11 cellular contexts compared by ENCODE assay signal in the genomic region with DNA sequence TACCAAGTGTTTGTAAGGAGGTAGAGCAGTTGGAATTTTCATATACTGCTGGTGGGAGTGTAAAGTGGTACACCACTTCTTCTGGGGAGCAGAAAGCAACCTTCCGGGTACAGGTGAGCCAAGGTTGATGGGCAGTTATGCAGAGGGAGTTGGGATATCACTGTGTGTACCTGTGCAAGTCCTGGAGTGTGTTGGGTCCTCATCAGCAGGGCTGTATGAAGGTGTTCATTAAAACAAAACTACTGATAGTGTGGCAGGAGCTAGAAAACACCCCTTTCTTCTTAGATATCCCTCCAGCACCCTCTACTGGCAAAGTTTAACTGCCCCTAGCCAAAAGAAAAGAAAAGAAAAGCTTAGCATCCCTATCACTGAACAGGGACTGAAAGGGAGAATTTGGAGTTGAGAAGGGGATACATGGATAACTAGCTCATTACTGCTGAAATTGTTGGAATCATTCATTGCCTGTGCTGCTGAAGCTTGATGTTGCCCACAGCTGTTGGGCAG. TPM values are rescaled to one million over a fixed set of nuclear protein-coding genes. Genes with fewer than 3 reads are reported as not detected.
DNase-seq lines count a peak whose midpoint lies in the region; ATAC-seq, FAIRE-seq and TF ChIP-seq lines count a peak whose summit lies in the region.
"Had no signal": no experiment of that assay in that cellular context is flagged by ENCODE, and none has a peak within 500 bp of the region (broad histone marks: within the 10 kb centered on the region; RNA-seq: fewer than 3 reads in every experiment).

No MANE protein-coding gene starts in this region.

- no peaks in the 10 kb centered on the region for H3K36me3 ChIP-seq in CD8-positive, alpha-beta memory T cell (ENCODE audit: insufficient read depth, low read length)
- H3K36me3 ChIP-seq in OCI-LY7 (ENCODE audit: insufficient read depth, low read length): peaks cover 18% of the 10 kb centered on the region
- H3K36me3 ChIP-seq in HepG2 (replicated peaks in 1 of 2; ENCODE audit: control insufficient read depth in 1 of 2, insufficient read depth in 2 of 2, low read length in 2 of 2): 0 out of 5 replicates have a peak, but pooled peaks cover 0 to 3% of the 10 kb centered on the region in 2 experiments
- H3K36me3 ChIP-seq in right atrium auricular region: no peaks in the 10 kb centered on the region

- H3K27ac Mint-ChIP-seq in CD8-positive, alpha-beta memory T cell: peak overlapping the region in 5 of 8 donors; percentile 24 to 59 (median 40)
- H3K27ac Mint-ChIP-seq: stimulated activated naive CD8-positive, alpha-beta T cell treated with anti-CD3 and anti-CD28 coated beads, Interleukin-15, Interleukin-2, amounts not matched to agents 100 ng/mL and 50 ng/mL, for 24 hours had no signal

- H3K9me3 Mint-ChIP-seq in CD8-positive, alpha-beta memory T cell: no peaks in the 10 kb centered on the region
- H3K9me3 Mint-ChIP-seq: stimulated activated naive CD8-positive, alpha-beta T cell treated with anti-CD3 and anti-CD28 coated beads, Interleukin-15, Interleukin-2, amounts not matched to agents 100 ng/mL and 50 ng/mL, for 24 hours had no signal

- H3K4me3 Mint-ChIP-seq in CD8-positive, alpha-beta memory T cell: peak overlapping the region in 1 of 7 donors; percentile 33
- H3K4me3 Mint-ChIP-seq: stimulated activated naive CD8-positive, alpha-beta T cell treated with anti-CD3 and anti-CD28 coated beads, Interleukin-15, Interleukin-2, amounts not matched to agents 100 ng/mL and 50 ng/mL, for 24 hours had no signal

- CTCF ChIA-PET in CD8-positive, alpha-beta memory T cell (lab: Charles Lee): interaction anchor here (0.9 to 1.4 kb wide), 3 partner anchors 14 to 81 kb away, joined by 3 to 4 read pairs (median 3); no protein-coding TSS in a partner anchor
- CTCF ChIA-PET in OCI-LY7 (lab: Charles Lee; ENCODE audit: unreplicated experiment) (interaction anchor here (1.0 to 1.8 kb wide), 2 partner anchors 14 to 80 kb away, joined by 6 to 7 read pairs; no protein-coding TSS in a partner anchor), HepG2 (lab: Yijun Ruan, JAX; ENCODE audit: low intra/inter-chr PET ratio, low total read pairs) (interaction anchor here (1.7 kb wide), 1 partner anchor 80 kb away, joined by 8 read pairs; no protein-coding TSS in a partner anchor)

- no peak overlapping the region for H3K27ac ChIP-seq in CD8-positive, alpha-beta memory T cell (ENCODE audit: low read depth, low read length)
- H3K27ac ChIP-seq in OCI-LY7 (ENCODE audit: low read depth, low read length, poor library complexity, severe bottlenecking) (no peak overlapping the region), HepG2 (ENCODE audit: extremely low read length, insufficient read depth, low read length) (no peak overlapping the region), right atrium auricular region (no peak overlapping the region)

- no peak overlapping the region for H3K4me3 ChIP-seq in CD8-positive, alpha-beta memory T cell (ENCODE audit: low read length)
- no peak overlapping the region for H3K4me3 ChIP-seq in OCI-LY7 (ENCODE audit: low read depth, low read length, poor library complexity, severe bottlenecking)
- H3K4me3 ChIP-seq in HepG2 (replicated peaks in 1 of 3; ENCODE audit: insufficient read depth in 1 of 3, low read depth in 2 of 3, low read length in 3 of 3): no peak overlapping the region
- no peak overlapping the region for H3K4me3 ChIP-seq in right atrium auricular region

- H4K20me1 ChIP-seq in OCI-LY7 (ENCODE audit: insufficient read depth, low read length) (peaks cover 34% of the 10 kb centered on the region), HepG2 (ENCODE audit: insufficient read depth, low read length) (peaks cover 71% of the 10 kb centered on the region)

- TF ChIP-seq EP300 in HepG2 (IDR thresholded peaks at IDR 0.05; ENCODE audit: low read depth in 2 of 2, low read length in 2 of 2) (no peak), HepG2 (CRISPR knock-in tag; IDR thresholded peaks at IDR 0.05; ENCODE audit: borderline replicate concordance) (no peak)

- H3K79me2 ChIP-seq in OCI-LY7 (ENCODE audit: insufficient read depth, low read depth, low read length): peaks cover 100% of the 10 kb centered on the region
- peaks cover 99% of the 10 kb centered on the region for H3K79me2 ChIP-seq in HepG2 (ENCODE audit: insufficient read depth, low read length)

- 89% methylated on average over 1 of the region's 1 CpG for WGBS in HepG2 (ENCODE audit: low lambda C conversion rate)

- H2AFZ ChIP-seq in OCI-LY7 (ENCODE audit: low read length): no peak overlapping the region
- H2AFZ ChIP-seq in HepG2 (ENCODE audit: low read length): no peak overlapping the region

- in situ Hi-C loops in GM13977 (cut with MboI; ENCODE audit: low pct_unique_long_range_greater_than_20kb, low sequenced_read_pairs, unreplicated experiment): no loop called here
- in situ Hi-C loops in HepG2 (cut with HindIII; ENCODE audit: extremely low pct_ligation_motif_present, low pct_unique_long_range_greater_than_20kb): loop anchor here (10.0 kb wide), 1 partner anchor 79 kb away; no protein-coding TSS in a partner anchor
- in situ Hi-C loops in ACHN (cut with HindIII; ENCODE audit: low pct_ligation_motif_present, low pct_unique_long_range_greater_than_20kb, low sequenced_read_pairs): no loop called here

- DNase-seq in CD8-positive, alpha-beta memory T cell: peak in 2 of 5 donors; percentile 13 to 17
- DNase-seq in GM13977 (ENCODE audit: low spot score) (no peak), OCI-LY7 (ENCODE audit: low spot score) (peak; percentile 37), HepG2 (ENCODE audit: low spot score) (peak; percentile 14), ACHN (no peak), ureter (ENCODE audit: low spot score) (no peak), hippocampal formation (lab: John Stamatoyannopoulos, UW) (no peak), right atrium auricular region (ENCODE audit: low spot score) (no peak)
- DNase-seq: activated effector memory CD4-positive, alpha-beta T cell treated with anti-CD3 and anti-CD28 coated beads, Interleukin-2, amount 50 U/mL, for 16 hours; SHP77 had no signal

- BruUV-seq in OCI-LY7 (replicated peaks; lab: Mats Ljungman, UMichigan) (no TSS peak), HepG2 (replicated peaks; lab: Mats Ljungman, UMichigan) (no TSS peak)

- H3K9ac ChIP-seq in HepG2 (ENCODE audit: insufficient read depth, low read depth, low read length): no peak overlapping the region

- H3K4me1 Mint-ChIP-seq in CD8-positive, alpha-beta memory T cell: peaks cover 60 to 92% (median 82%) of the 10 kb centered on the region in 3 donors

- no peaks in the 10 kb centered on the region for H3K27me3 ChIP-seq in CD8-positive, alpha-beta memory T cell (ENCODE audit: insufficient read depth, low read length, poor library complexity, severe bottlenecking)
- H3K27me3 ChIP-seq in HepG2 (ENCODE audit: control insufficient read depth in 1 of 2, insufficient read depth in 2 of 2, low read length in 2 of 2) (no peaks in the 10 kb centered on the region), right atrium auricular region (no peaks in the 10 kb centered on the region)

- no peaks in the 10 kb centered on the region for H3K9me3 ChIP-seq in CD8-positive, alpha-beta memory T cell (ENCODE audit: low read length)
- no peaks in the 10 kb centered on the region for H3K9me3 ChIP-seq in OCI-LY7 (ENCODE audit: low read length)
- H3K9me3 ChIP-seq in HepG2 (ENCODE audit: low read length): no peaks in the 10 kb centered on the region
- H3K9me3 ChIP-seq in right atrium auricular region: no peaks in the 10 kb centered on the region

- no peaks in the 10 kb centered on the region for H3K9me2 ChIP-seq in OCI-LY7 (ENCODE audit: insufficient read depth, low read length)

- no peak for ATAC-seq in HepG2

- peak; percentile 30 for TF ChIP-seq CTCF in GM13977 (IDR thresholded peaks at IDR 0.05; ENCODE audit: extremely low read depth, insufficient read depth, missing control alignments)
- TF ChIP-seq CTCF in OCI-LY7 (conservative IDR thresholded peaks at IDR 0.05; ENCODE audit: low read length): peak; percentile 78
- TF ChIP-seq CTCF in HepG2 (CRISPR knock-in tag; IDR thresholded peaks at IDR 0.05): peak; percentile 23; the same call in 1 of the 2 replicates
- TF ChIP-seq CTCF in right atrium auricular region (IDR thresholded peaks at IDR 0.05): peak in 1 of 2 donors; percentile 12

- no peaks in the 10 kb centered on the region for H3K27me3 Mint-ChIP-seq in CD8-positive, alpha-beta memory T cell
- H3K27me3 Mint-ChIP-seq: stimulated activated naive CD8-positive, alpha-beta T cell treated with anti-CD3 and anti-CD28 coated beads, Interleukin-15, Interleukin-2, amounts not matched to agents 100 ng/mL and 50 ng/mL, for 24 hours had no signal

- no peak for FAIRE-seq in HepG2 (lab: Jason Lieb, UNC)

- no peak for TF ChIP-seq POLR2A in HepG2 (IDR thresholded peaks at IDR 0.05; ENCODE audit: insufficient read depth in 1 of 2, low read depth in 2 of 2, low read length in 2 of 2)

- intact Hi-C loops in OCI-LY7 (cut with micrococcal nuclease; ENCODE audit: unreplicated experiment): loop anchor here (1.0 kb wide), 1 partner anchor 80 kb away; no protein-coding TSS in a partner anchor
- intact Hi-C loops in HepG2 (cut with micrococcal nuclease; ENCODE audit: unreplicated experiment): loop anchor here (1.0 kb wide), 1 partner anchor 80 kb away; no protein-coding TSS in a partner anchor

- peaks cover 0 to 15% (median 3%) of the 10 kb centered on the region in 3 donors for H3K36me3 Mint-ChIP-seq in CD8-positive, alpha-beta memory T cell

- POLR2A ChIA-PET in CD8-positive, alpha-beta memory T cell (lab: Charles Lee): no interaction called here
- POLR2A ChIA-PET in OCI-LY7 (lab: Charles Lee) (interaction anchor here (0.8 to 1.1 kb wide), 2 partner anchors 7 to 10 kb away, joined by 4 read pairs; no protein-coding TSS in a partner anchor), HepG2 (lab: Yijun Ruan, JAX) (interaction anchor here (1.8 kb wide), 1 partner anchor 11 kb away, joined by 9 read pairs; the partner anchor contains the start of gene MARCHF6)

- no peak for TF ChIP-seq RAD21 in HepG2 (CRISPR knock-in tag; IDR thresholded peaks at IDR 0.05)

- H3K4me2 ChIP-seq in OCI-LY7 (ENCODE audit: low read length) (no peak overlapping the region), HepG2 (ENCODE audit: low read depth, low read length) (no peak overlapping the region)

- H3K4me1 ChIP-seq in CD8-positive, alpha-beta memory T cell (ENCODE audit: insufficient read depth, low read length): peaks cover 32% of the 10 kb centered on the region
- H3K4me1 ChIP-seq in OCI-LY7 (ENCODE audit: insufficient read depth, low read length, poor library complexity, severe bottlenecking): peaks cover 20% of the 10 kb centered on the region
- no peaks in the 10 kb centered on the region for H3K4me1 ChIP-seq in HepG2 (ENCODE audit: insufficient read depth, low read length)
- H3K4me1 ChIP-seq in right atrium auricular region: peaks cover 7 to 54% of the 10 kb centered on the region in 2 donors

RNA-seq across cellular contexts. Expression of gene MARCHF6, which starts 10.7 kb away (rescaled TPM):
- 100 to 1,000 TPM; 103 to 110 TPM for total RNA-seq in CD8-positive, alpha-beta memory T cell
- 54.2 TPM for polyA plus RNA-seq in CD8-positive, alpha-beta memory T cell
- total RNA-seq in OCI-LY7 (2014; rRNA removed; shearing (Covaris generic)): 48.2 and 118 TPM in 2 replicates
- total RNA-seq in OCI-LY7 (2022) (113 TPM in 2 replicates), HepG2 (2016; rRNA removed; fragmentation: Illumina TruSeq; extraction: Trizol) (39.5 and 48.6 TPM in 2 replicates), ureter (151 TPM), right atrium auricular region (100 to 1,000 TPM in 1 of 2 donors, 10 to 100 TPM in 1; 89.5 to 103 TPM)
- 21.2 and 25.8 TPM in 2 replicates for total RNA-seq in HepG2 (2016; cell fraction: cytosol; rRNA removed; fragmentation: Illumina TruSeq; extraction: Trizol; ENCODE audit: low read depth)
- total RNA-seq in HepG2 (2016; cell fraction: insoluble cytoplasmic fraction; rRNA removed; fragmentation: Illumina TruSeq; extraction: Trizol): 34.4 and 49.1 TPM in 2 replicates
- total RNA-seq in HepG2 (2016; cell fraction: membrane; rRNA removed; fragmentation: Illumina TruSeq; extraction: Trizol): 11.9 and 12.7 TPM in 2 replicates
- 71.7 and 86.1 TPM in 2 replicates for total RNA-seq in HepG2 (2016; cell fraction: nucleus; rRNA removed; fragmentation: Illumina TruSeq; extraction: Trizol)
- 107 and 115 TPM in 2 replicates for polyA plus RNA-seq in HepG2 (2011; rRNA removed)
- 45.5 and 75.4 TPM in 2 replicates for polyA plus RNA-seq in HepG2 (2011; cell fraction: cytosol; rRNA removed)
- polyA plus RNA-seq in HepG2 (2011; cell fraction: nucleus; rRNA removed): 244 and 247 TPM in 2 replicates
- polyA plus RNA-seq in HepG2 (2012): 67.4 and 121 TPM in 2 replicates
- 1.8 and 2.0 TPM in 2 replicates for polyA plus RNA-seq in HepG2 (2016; cell fraction: cytosol; fragmentation: Illumina TruSeq; extraction: Trizol; ENCODE audit: low read depth)
- 21.2 and 23.1 TPM in 2 replicates for polyA plus RNA-seq in HepG2 (2016; cell fraction: insoluble cytoplasmic fraction; fragmentation: Illumina TruSeq; extraction: Trizol; ENCODE audit: low read depth)
- 3.2 and 3.8 TPM in 2 replicates for polyA plus RNA-seq in HepG2 (2016; cell fraction: membrane; fragmentation: Illumina TruSeq; extraction: Trizol; ENCODE audit: low read depth)
- 120 and 121 TPM in 2 replicates for polyA plus RNA-seq in HepG2 (2016; cell fraction: nucleus; fragmentation: Illumina TruSeq; extraction: Trizol; ENCODE audit: insufficient read depth, low read depth)
- 309 and 698 TPM in 2 replicates for polyA minus RNA-seq in HepG2 (2011; rRNA and poly(A)+ RNA removed; ENCODE audit: low replicate concordance)
- 78.7 and 104 TPM in 2 replicates for polyA minus RNA-seq in HepG2 (2011; cell fraction: cytosol; rRNA and poly(A)+ RNA removed)
- polyA minus RNA-seq in HepG2 (2011; cell fraction: nucleus; rRNA and poly(A)+ RNA removed): 179 and 204 TPM in 2 replicates

RNA-seq across cellular contexts. Expression of gene CMBL, which starts 56.5 kb away (rescaled TPM):
- total RNA-seq in CD8-positive, alpha-beta memory T cell: 1 to 10 TPM; 3.7 to 3.8 TPM
- 0.97 TPM for polyA plus RNA-seq in CD8-positive, alpha-beta memory T cell
- total RNA-seq in OCI-LY7 (2014; rRNA removed; shearing (Covaris generic)): not detected in 2 replicates
- total RNA-seq in OCI-LY7 (2022): 0.13 TPM in 1 of 2 replicates, not detected in the other
- 11.5 and 19.6 TPM in 2 replicates for total RNA-seq in HepG2 (2016; rRNA removed; fragmentation: Illumina TruSeq; extraction: Trizol)
- 5.2 TPM in 2 replicates for total RNA-seq in HepG2 (2016; cell fraction: cytosol; rRNA removed; fragmentation: Illumina TruSeq; extraction: Trizol; ENCODE audit: low read depth)
- total RNA-seq in HepG2 (2016; cell fraction: insoluble cytoplasmic fraction; rRNA removed; fragmentation: Illumina TruSeq; extraction: Trizol): 10.8 and 20.2 TPM in 2 replicates
- 16.6 and 16.8 TPM in 2 replicates for total RNA-seq in HepG2 (2016; cell fraction: membrane; rRNA removed; fragmentation: Illumina TruSeq; extraction: Trizol)
- 6.0 and 7.0 TPM in 2 replicates for total RNA-seq in HepG2 (2016; cell fraction: nucleus; rRNA removed; fragmentation: Illumina TruSeq; extraction: Trizol)
- 12.7 and 17.0 TPM in 2 replicates for polyA plus RNA-seq in HepG2 (2011; rRNA removed)
- polyA plus RNA-seq in HepG2 (2011; cell fraction: cytosol; rRNA removed): 17.0 and 27.6 TPM in 2 replicates
- polyA plus RNA-seq in HepG2 (2011; cell fraction: nucleus; rRNA removed): 4.1 and 7.8 TPM in 2 replicates
- 16.9 and 18.5 TPM in 2 replicates for polyA plus RNA-seq in HepG2 (2012)
- polyA plus RNA-seq in HepG2 (2016; cell fraction: cytosol; fragmentation: Illumina TruSeq; extraction: Trizol; ENCODE audit: low read depth): 9.6 and 10.7 TPM in 2 replicates
- polyA plus RNA-seq in HepG2 (2016; cell fraction: insoluble cytoplasmic fraction; fragmentation: Illumina TruSeq; extraction: Trizol; ENCODE audit: low read depth): 42.7 and 43.4 TPM in 2 replicates
- polyA plus RNA-seq in HepG2 (2016; cell fraction: membrane; fragmentation: Illumina TruSeq; extraction: Trizol; ENCODE audit: low read depth): 22.0 and 22.7 TPM in 2 replicates
- polyA plus RNA-seq in HepG2 (2016; cell fraction: nucleus; fragmentation: Illumina TruSeq; extraction: Trizol; ENCODE audit: insufficient read depth, low read depth): 16.1 and 16.6 TPM in 2 replicates
- polyA minus RNA-seq in HepG2 (2011; rRNA and poly(A)+ RNA removed; ENCODE audit: low replicate concordance): 30.1 and 125 TPM in 2 replicates
- 17.9 and 19.5 TPM in 2 replicates for polyA minus RNA-seq in HepG2 (2011; cell fraction: cytosol; rRNA and poly(A)+ RNA removed)
- polyA minus RNA-seq in HepG2 (2011; cell fraction: nucleus; rRNA and poly(A)+ RNA removed): 4.9 and 8.1 TPM in 2 replicates
- 20.7 TPM for total RNA-seq in ureter
- 10 to 100 TPM in 1 of 2 donors, 1 to 10 TPM in 1; 5.9 to 20.7 TPM for total RNA-seq in right atrium auricular region

Comparison
In these comparisons a context has a peak if more than half of its experiments do, and no peak if none do; other contexts are left out.
1. DNase-seq: peak in OCI-LY7 (single experiment) and HepG2 (single experiment); none in GM13977 (single experiment), ACHN (single experiment), ureter (single experiment), hippocampal formation (0 of 2) and right atrium auricular region (single experiment).
2. RNA of gene CMBL, which starts 56.5 kb away (total RNA-seq): 20.7 TPM in ureter (single experiment), 5.9 to 20.7 TPM in right atrium auricular region, 5.2 to 20.2 TPM in HepG2 and 3.7 to 3.8 TPM in CD8-positive, alpha-beta memory T cell; 0.13 TPM in OCI-LY7; every median in the first group is over 4 times any median in the second.